ENCODE assay signal across 25 cellular contexts in the genomic region with DNA sequence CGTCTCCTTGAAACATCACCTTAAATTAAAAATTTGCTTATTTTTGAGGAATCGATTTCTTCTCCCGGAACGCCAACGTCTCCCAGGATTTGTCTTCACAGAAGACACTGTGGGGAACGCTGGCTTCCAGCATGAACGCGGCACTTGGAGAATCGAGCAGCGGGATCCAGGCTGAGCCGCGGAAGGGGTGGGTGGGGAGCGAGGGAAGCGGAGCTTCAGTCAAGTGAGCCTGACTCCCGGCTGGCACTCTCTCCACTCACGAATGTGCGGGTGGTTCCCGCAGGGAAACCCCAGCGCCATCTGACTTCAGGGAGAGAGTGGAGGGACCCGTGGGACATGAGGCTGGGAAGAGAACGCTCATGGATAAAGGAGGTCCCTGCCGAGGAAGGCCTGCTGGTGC.
"Had no signal": no experiment of that assay in that cellular context is flagged by ENCODE, and none has a peak within 500 bp of the region (broad histone marks: within the 10 kb centered on the region; RNA-seq: fewer than 3 reads in every experiment).

No MANE protein-coding gene starts in this region.

- H3K27me3 Mint-ChIP-seq: activated B cell treated with CpG ODN at 0.5 μM for 24 hours; activated CD4-positive, alpha-beta memory T cell treated with anti-CD3 and anti-CD28 coated beads for 36 hours; activated CD4-positive, alpha-beta T cell treated with anti-CD3 and anti-CD28 coated beads, Interleukin-2, amount 10 ng/mL, durations not matched to agents 24 days and 14 days; activated naive CD8-positive, alpha-beta T cell; activated T-helper 17 cell treated with anti-CD3 and anti-CD28 coated beads, Interleukin-2, amount 50 U/mL, for 72 hours; T-helper 17 cell had no signal

- H3K27me3 ChIP-seq: breast epithelium had no signal

- H3K36me3 Mint-ChIP-seq: activated CD4-positive, alpha-beta memory T cell treated with anti-CD3 and anti-CD28 coated beads for 36 hours had no signal

- H3K36me3 ChIP-seq: breast epithelium had no signal

- H3K4me1 Mint-ChIP-seq: activated B cell treated with CpG ODN at 0.5 μM for 24 hours; activated CD4-positive, alpha-beta T cell treated with anti-CD3 and anti-CD28 coated beads, Interleukin-2, amount 10 ng/mL, durations not matched to agents 24 days and 14 days; activated T-helper 17 cell treated with anti-CD3 and anti-CD28 coated beads, Interleukin-2, amount 50 U/mL, for 72 hours; T-helper 17 cell had no signal

- H3K27ac ChIP-seq: breast epithelium had no signal

- H3K4me1 ChIP-seq: breast epithelium had no signal

- H3K27ac Mint-ChIP-seq: activated B cell treated with CpG ODN at 0.5 μM for 24 hours; activated CD4-positive, alpha-beta memory T cell treated with anti-CD3 and anti-CD28 coated beads for 36 hours; activated CD4-positive, alpha-beta T cell treated with anti-CD3 and anti-CD28 coated beads, Interleukin-2, amount 10 ng/mL, durations not matched to agents 24 days and 14 days; activated naive CD4-positive, alpha-beta T cell treated with anti-CD3 and anti-CD28 coated beads for 36 hours; activated naive CD8-positive, alpha-beta T cell; activated T-helper 17 cell treated with anti-CD3 and anti-CD28 coated beads, Interleukin-2, amount 50 U/mL, for 72 hours; T-helper 17 cell had no signal

- H3K4me3 ChIP-seq: breast epithelium had no signal

- DNase-seq: activated B cell treated with CpG ODN at 0.5 μM for 24 hours; activated CD4-positive, alpha-beta memory T cell treated with anti-CD3 and anti-CD28 coated beads for 36 hours; activated CD4-positive, alpha-beta T cell treated with anti-CD3 and anti-CD28 coated beads for 1 hour; activated CD4-positive, alpha-beta T cell treated with anti-CD3 and anti-CD28 coated beads, Interleukin-2, amount 10 ng/mL, durations not matched to agents 24 days and 14 days; activated gamma-delta T cell; activated naive CD4-positive, alpha-beta T cell treated with anti-CD3 and anti-CD28 coated beads for 36 hours; activated T-cell treated with anti-CD3 and anti-CD28 coated beads for 4 hours; activated T-cell treated with anti-CD3 and anti-CD28 coated beads, Interleukin-2, amount 50 U/mL, for 48 hours; central memory CD4-positive, alpha-beta T cell; KG1; NCI-H1092; NCI-H1417; NCI-H1694; NCI-H2029; NCI-H2107; NCI-H345; NCI-H510A; NCI-H526 treated with DMSO at 0.1 percent for 48 hours; NCI-H82; SIG-M5; T-helper 17 cell; T-helper 9 cell had no signal

- H3K4me3 Mint-ChIP-seq: activated B cell treated with CpG ODN at 0.5 μM for 24 hours; activated CD4-positive, alpha-beta memory T cell treated with anti-CD3 and anti-CD28 coated beads for 36 hours; activated CD4-positive, alpha-beta T cell treated with anti-CD3 and anti-CD28 coated beads, Interleukin-2, amount 10 ng/mL, durations not matched to agents 24 days and 14 days; activated naive CD4-positive, alpha-beta T cell treated with anti-CD3 and anti-CD28 coated beads for 36 hours; activated naive CD8-positive, alpha-beta T cell; activated T-helper 17 cell treated with anti-CD3 and anti-CD28 coated beads, Interleukin-2, amount 50 U/mL, for 72 hours; T-helper 17 cell had no signal
